1 cellular context compared by ENCODE assay signal in the genomic region with DNA sequence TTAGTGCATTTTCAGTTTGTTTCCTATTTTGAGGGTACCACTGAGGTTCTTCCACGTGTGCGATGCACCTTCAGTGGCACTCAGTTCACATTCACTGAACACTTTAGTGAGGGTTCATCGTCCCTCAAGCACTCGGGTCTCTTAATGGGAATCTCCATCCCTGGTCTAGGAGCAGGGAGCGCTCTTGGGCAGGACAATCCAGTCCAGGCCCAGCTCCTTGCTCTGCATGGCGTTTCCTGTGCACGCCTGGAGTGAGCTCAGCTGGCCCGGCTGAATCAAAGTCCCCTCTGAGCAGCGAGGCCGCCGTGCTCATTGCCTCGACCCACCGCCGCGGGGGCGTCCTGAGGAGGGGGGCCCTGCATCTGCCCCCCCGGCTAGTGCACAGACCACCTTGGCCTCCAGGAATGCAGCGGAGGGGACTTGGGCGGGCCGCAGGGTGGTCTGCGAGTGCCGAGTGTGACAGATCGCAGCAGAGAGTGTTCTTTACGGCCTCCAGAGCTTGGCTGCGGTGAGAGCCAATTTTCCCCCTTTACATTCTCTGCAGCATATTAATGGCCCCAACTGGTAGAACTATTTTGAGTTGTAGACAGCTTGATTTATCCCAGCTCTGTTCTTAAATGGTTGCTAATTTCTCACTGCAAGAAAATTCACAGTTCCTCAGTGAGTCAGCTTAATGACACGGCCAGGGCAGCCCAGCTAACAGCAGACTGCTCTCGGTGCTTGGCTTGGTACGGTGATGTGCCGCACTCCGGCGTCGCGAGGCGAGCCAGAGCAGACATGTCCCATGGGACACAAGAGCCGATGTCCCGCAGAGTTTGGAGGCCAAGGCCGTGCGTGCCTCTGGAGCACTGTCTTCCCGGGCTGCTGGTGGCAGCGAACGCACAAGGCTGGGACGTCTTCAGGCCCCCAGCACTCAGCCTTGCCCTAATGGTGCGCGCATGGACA.
TF ChIP-seq lines count a peak whose summit lies in the region.

No MANE protein-coding gene starts in this region.

TF ChIP-seq in H1, 55 proteins besides CTCF, POLR2A, EP300 and RAD21:
- TF ChIP-seq TBP (IDR thresholded peaks at IDR 0.05; ENCODE audit: low read depth, low read length) (no peak), ASH2L (IDR thresholded peaks at IDR 0.05; ENCODE audit: low read length) (no peak), JUND (IDR thresholded peaks at IDR 0.05; ENCODE audit: low read length) (no peak), BRCA1 (IDR thresholded peaks at IDR 0.05; ENCODE audit: low read depth, low read length) (no peak), SIRT6 (IDR thresholded peaks at IDR 0.05; ENCODE audit: low read length) (no peak), EGR1 (IDR thresholded peaks at IDR 0.05; ENCODE audit: borderline replicate concordance, low read depth, low read length) (no peak), SIN3A (conservative IDR thresholded peaks at IDR 0.05 in 1 of 2, IDR thresholded peaks at IDR 0.05 in 1 of 2; ENCODE audit: low read depth in 1 of 2, low read length in 2 of 2) (no peak), SRF (IDR thresholded peaks at IDR 0.05; ENCODE audit: low read depth, low read length) (no peak), ATF3 (IDR thresholded peaks at IDR 0.05; ENCODE audit: insufficient read depth, low read depth, low read length) (no peak), BACH1 (IDR thresholded peaks at IDR 0.05; ENCODE audit: low read length) (no peak)
